12 cellular contexts compared by ENCODE assay signal in genomic region chr19:18503337-18503970, GRCh38. TPM values are rescaled to one million over a fixed set of nuclear protein-coding genes. Genes with fewer than 3 reads are reported as not detected.
DNase-seq lines count a peak whose midpoint lies in the region; ATAC-seq and TF ChIP-seq lines count a peak whose summit lies in the region.
"Had no signal": no experiment of that assay in that cellular context is flagged by ENCODE, and none has a peak within 500 bp of the region (broad histone marks: within the 10 kb centered on the region; RNA-seq: fewer than 3 reads in every experiment).

No MANE protein-coding gene starts in this region.

- intact Hi-C loops in activated CD4-positive, alpha-beta T cell treated with anti-CD3 and anti-CD28 coated beads for 36 hours (cut with DNase I, micrococcal nuclease) = no loop called here
- intact Hi-C loops in body of pancreas (cut with DNase I) (no loop called here), lower lobe of right lung (cut with DNase I) (no loop called here)

- no peaks in the 10 kb centered on the region for H3K9me3 Mint-ChIP-seq in activated CD4-positive, alpha-beta T cell treated with anti-CD3 and anti-CD28 coated beads for 36 hours (ENCODE audit: low read depth)

- peaks cover 91% of the 10 kb centered on the region for H3K4me1 Mint-ChIP-seq in activated CD4-positive, alpha-beta T cell treated with anti-CD3 and anti-CD28 coated beads for 36 hours

- POLR2A ChIA-PET in activated CD4-positive, alpha-beta T cell treated with anti-CD3 and anti-CD28 coated beads for 36 hours (lab: Charles Lee) = no interaction called here

- H3K9me3 ChIP-seq in body of pancreas (no peaks in the 10 kb centered on the region), lower lobe of right lung (no peaks in the 10 kb centered on the region)
- H3K9me3 ChIP-seq: A549 had no signal

- WGBS in body of pancreas, 2 donors = 47 to 65% methylated on average over 7 to 15 of the region's 15 CpGs

- H3K27ac ChIP-seq in body of pancreas (peak overlapping the region in 3 of 4 donors; percentile 9 to 69 (median 61)), lower lobe of right lung (peak overlapping the region; percentile 69)

- no peak for ATAC-seq in activated CD4-positive, alpha-beta T cell treated with anti-CD3 and anti-CD28 coated beads for 36 hours
- no peak for ATAC-seq in body of pancreas
- no peak for ATAC-seq in lower lobe of right lung
- no peak for ATAC-seq in GM21529 (IDR thresholded peaks at IDR 0.05; ENCODE audit: unreplicated experiment)
- ATAC-seq in GM19452 (IDR thresholded peaks at IDR 0.05; ENCODE audit: unreplicated experiment) = no peak

- no peak for TF ChIP-seq POLR2A in body of pancreas (IDR thresholded peaks at IDR 0.05)

- H3K27me3 Mint-ChIP-seq in activated CD4-positive, alpha-beta T cell treated with anti-CD3 and anti-CD28 coated beads for 36 hours = no peaks in the 10 kb centered on the region
- H3K27me3 Mint-ChIP-seq: activated naive CD8-positive, alpha-beta T cell had no signal

- TF ChIP-seq CTCF in body of pancreas (IDR thresholded peaks at IDR 0.05) (no peak), lower lobe of right lung (IDR thresholded peaks at IDR 0.05) (no peak)

- CTCF ChIA-PET in activated CD4-positive, alpha-beta T cell treated with anti-CD3 and anti-CD28 coated beads for 36 hours (lab: Charles Lee) = interaction anchor here (1.2 to 1.9 kb wide), 2 partner anchors 17 to 39 kb away, joined by 3 to 9 read pairs; no protein-coding TSS in a partner anchor

- H3K36me3 ChIP-seq in body of pancreas (replicated peaks in 1 of 2; ENCODE audit: insufficient read depth in 1 of 2, low read depth in 2 of 2) (no peaks in the 10 kb centered on the region), lower lobe of right lung (no peaks in the 10 kb centered on the region)

- H3K36me3 Mint-ChIP-seq in activated CD4-positive, alpha-beta T cell treated with anti-CD3 and anti-CD28 coated beads for 36 hours (ENCODE audit: low read depth) = peaks cover 2% of the 10 kb centered on the region
- H3K36me3 Mint-ChIP-seq: activated naive CD8-positive, alpha-beta T cell had no signal

- H3K4me3 ChIP-seq in body of pancreas (no peak overlapping the region), lower lobe of right lung (no peak overlapping the region)
- H3K4me3 ChIP-seq: A549 had no signal

- H3K4me3 Mint-ChIP-seq in activated CD4-positive, alpha-beta T cell treated with anti-CD3 and anti-CD28 coated beads for 36 hours = no peak overlapping the region
- H3K4me3 Mint-ChIP-seq: activated naive CD8-positive, alpha-beta T cell had no signal

- peak overlapping the region; percentile 25 for H3K27ac Mint-ChIP-seq in activated CD4-positive, alpha-beta T cell treated with anti-CD3 and anti-CD28 coated beads for 36 hours
- H3K27ac Mint-ChIP-seq: activated naive CD8-positive, alpha-beta T cell had no signal

- DNase-seq in activated CD4-positive, alpha-beta T cell treated with anti-CD3 and anti-CD28 coated beads for 36 hours = no peak
- no peak for DNase-seq in activated CD4-positive, alpha-beta T cell treated with anti-CD3 and anti-CD28 coated beads, Interleukin-2, amount 50 U/mL, for 48 hours
- no peak for DNase-seq in body of pancreas
- no peak for DNase-seq in lower lobe of right lung
- DNase-seq in superior temporal gyrus (ENCODE audit: extremely low spot score) = peak; percentile 9
- no peak for DNase-seq in DMS 273 (lab: John Stamatoyannopoulos, UW; ENCODE audit: unreplicated experiment)
- DNase-seq: Karpas-422, NCI-H345 had no signal

- H3K4me1 ChIP-seq in body of pancreas (peaks cover 91% of the 10 kb centered on the region), lower lobe of right lung (peaks cover 100% of the 10 kb centered on the region)

- no peaks in the 10 kb centered on the region for H3K27me3 ChIP-seq in body of pancreas
- H3K27me3 ChIP-seq in lower lobe of right lung (ENCODE audit: low read depth) = no peaks in the 10 kb centered on the region

RNA-seq across cellular contexts. Expression of gene ELL, which starts 18.4 kb away (rescaled TPM):
- 10 to 100 TPM; 20.2 to 21.4 TPM for total RNA-seq in activated CD4-positive, alpha-beta T cell treated with anti-CD3 and anti-CD28 coated beads for 36 hours
- total RNA-seq in body of pancreas (10 to 100 TPM; 12.5 to 14.2 TPM), lower lobe of right lung (19.7 TPM)

RNA-seq across cellular contexts. Expression of gene FKBP8, which starts 39.9 kb away (rescaled TPM):
- 100 to 1,000 TPM; 208 to 211 TPM for total RNA-seq in activated CD4-positive, alpha-beta T cell treated with anti-CD3 and anti-CD28 coated beads for 36 hours
- total RNA-seq in body of pancreas (100 to 1,000 TPM; 235 to 247 TPM), lower lobe of right lung (195 TPM)

RNA-seq across cellular contexts. Expression of gene KXD1, which starts 54.2 kb away (rescaled TPM):
- total RNA-seq in activated CD4-positive, alpha-beta T cell treated with anti-CD3 and anti-CD28 coated beads for 36 hours = 100 to 1,000 TPM; 121 to 170 TPM
- total RNA-seq in body of pancreas (10 to 100 TPM; 62.6 to 71.1 TPM), lower lobe of right lung (71.9 TPM)
